8 cellular contexts compared by ENCODE assay signal in genomic region chr1:43531453-43531905, GRCh38. TPM values are rescaled to one million over a fixed set of nuclear protein-coding genes. Genes with fewer than 3 reads are reported as not detected.
DNase-seq lines count a peak whose midpoint lies in the region; ATAC-seq and TF ChIP-seq lines count a peak whose summit lies in the region.

No MANE protein-coding gene starts in this region.

- peaks cover 0 to 3% (median 0%) of the 10 kb centered on the region in 3 donors for H3K27me3 ChIP-seq in skeletal muscle tissue (ENCODE audit: control insufficient read depth in 3 of 3, insufficient read depth in 3 of 3, low read length in 3 of 3)

- no peaks in the 10 kb centered on the region for H3K9me3 ChIP-seq in skeletal muscle tissue (ENCODE audit: control insufficient read depth in 3 of 3, low read length in 3 of 3)

- ATAC-seq in HG02885 (IDR thresholded peaks at IDR 0.05; ENCODE audit: poor library complexity, unreplicated experiment), result no peak

- DNase-seq in HT1080 (ENCODE audit: low read depth), result peak; percentile 13
- DNase-seq in activated naive CD8-positive, alpha-beta T cell treated with anti-CD3 and anti-CD28 coated beads for 36 hours, result peak; percentile 9
- DNase-seq in AML-193 (lab: John Stamatoyannopoulos, UW), result no peak
- DNase-seq in mesenteric fat pad (ENCODE audit: low spot score), result no peak

- H3K27ac Mint-ChIP-seq in activated naive CD8-positive, alpha-beta T cell treated with anti-CD3 and anti-CD28 coated beads for 36 hours, result no peak overlapping the region

- H3K4me3 ChIP-seq in iPS-11a (ENCODE audit: low read depth, low read length) (peak overlapping the region; percentile 78), skeletal muscle tissue (ENCODE audit: low read length in 3 of 3) (peak overlapping the region; percentile 45 to 67 (median 60))

- H3K9me3 Mint-ChIP-seq in activated naive CD8-positive, alpha-beta T cell treated with anti-CD3 and anti-CD28 coated beads for 36 hours, result no peaks in the 10 kb centered on the region

- no peak; the same call in 1 of the 2 replicates for TF ChIP-seq CTCF in C4-2B (conservative IDR thresholded peaks at IDR 0.05)

- H3K36me3 Mint-ChIP-seq in activated naive CD8-positive, alpha-beta T cell treated with anti-CD3 and anti-CD28 coated beads for 36 hours, result no peaks in the 10 kb centered on the region

- peak overlapping the region in 1 of 3 donors; percentile 64 for H3K9ac ChIP-seq in skeletal muscle tissue (ENCODE audit: low read depth in 1 of 3, low read length in 3 of 3)

- no peaks in the 10 kb centered on the region for H3K36me3 ChIP-seq in skeletal muscle tissue (ENCODE audit: control insufficient read depth in 3 of 3, insufficient read depth in 3 of 3, low read length in 3 of 3)

- peak overlapping the region; percentile 82 for H3K4me3 Mint-ChIP-seq in activated naive CD8-positive, alpha-beta T cell treated with anti-CD3 and anti-CD28 coated beads for 36 hours

- peaks cover 5 to 8% (median 7%) of the 10 kb centered on the region in 3 donors for H3K4me1 ChIP-seq in skeletal muscle tissue (ENCODE audit: control insufficient read depth in 3 of 3, insufficient read depth in 3 of 3, low read length in 3 of 3)

- H3K27me3 Mint-ChIP-seq in activated naive CD8-positive, alpha-beta T cell treated with anti-CD3 and anti-CD28 coated beads for 36 hours, result peaks cover 40% of the 10 kb centered on the region

- peak overlapping the region; percentile 83 for H3K27ac ChIP-seq in C4-2B
- no peak overlapping the region for H3K27ac ChIP-seq in skeletal muscle tissue (ENCODE audit: low read depth, low read length)

- peaks cover 16% of the 10 kb centered on the region for H3K4me1 Mint-ChIP-seq in activated naive CD8-positive, alpha-beta T cell treated with anti-CD3 and anti-CD28 coated beads for 36 hours

RNA-seq across cellular contexts. Expression of gene PTPRF, which starts 0.8 kb away (rescaled TPM):
- total RNA-seq in HT1080 (2014; rRNA removed; shearing (Covaris generic)), result 39.0 and 41.7 TPM in 2 replicates
- polyA plus RNA-seq in HT1080 (2015; cell fraction: cytosol; rRNA removed), result 106 and 107 TPM in 2 replicates
- polyA plus RNA-seq in HT1080 (2015; cell fraction: nucleus; rRNA removed), result 204 and 231 TPM in 2 replicates
- total RNA-seq in activated naive CD8-positive, alpha-beta T cell treated with anti-CD3 and anti-CD28 coated beads for 36 hours, result 1 to 10 TPM; 3.1 to 3.6 TPM
- 10.4 TPM for total RNA-seq in skeletal muscle tissue
- total RNA-seq in mesenteric fat pad, result 270 TPM

Comparison
In these comparisons a context has a peak if more than half of its experiments do, and no peak if none do; other contexts are left out.
1. DNase-seq: peak in HT1080 (single experiment) and activated naive CD8-positive, alpha-beta T cell treated with anti-CD3 and anti-CD28 coated beads for 36 hours (single experiment); none in AML-193 (0 of 2) and mesenteric fat pad (single experiment).